Comparison of ENCODE assay signal across 30 cellular contexts in the genomic region with DNA sequence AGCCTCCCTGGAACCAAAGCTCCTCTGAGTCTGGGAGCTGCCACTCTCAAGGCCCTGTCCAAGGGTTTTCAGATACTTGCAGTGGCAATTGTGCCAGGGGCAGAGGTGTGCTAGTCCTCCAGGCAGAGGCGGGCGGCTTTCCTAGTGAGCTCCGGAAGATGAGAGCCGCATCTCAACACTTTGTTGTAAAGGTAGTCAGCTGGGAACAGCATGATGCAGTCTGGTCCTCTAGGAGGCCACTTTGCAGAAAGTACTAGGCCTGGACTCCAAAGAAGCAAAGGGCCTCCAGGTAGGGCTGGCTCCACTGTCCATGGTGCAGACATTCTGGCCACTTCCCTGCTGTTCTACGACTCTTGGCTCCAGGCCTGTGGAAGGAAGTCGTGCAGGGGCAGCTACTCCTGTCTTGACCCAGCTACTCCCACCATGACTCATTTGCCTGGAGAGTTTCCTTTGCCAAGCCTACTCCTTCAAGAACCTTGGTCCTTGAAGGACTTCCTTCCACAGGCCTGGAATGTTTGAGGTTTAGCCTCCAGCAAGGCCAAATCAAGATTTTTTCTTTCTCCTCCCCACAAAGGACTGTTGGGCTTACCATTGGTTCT. TPM values are rescaled to one million over a fixed set of nuclear protein-coding genes. Genes with fewer than 3 reads are reported as not detected.
DNase-seq lines count a peak whose midpoint lies in the region; ATAC-seq, FAIRE-seq and TF ChIP-seq lines count a peak whose summit lies in the region.
"Had no signal": no experiment of that assay in that cellular context is flagged by ENCODE, and none has a peak within 500 bp of the region (broad histone marks: within the 10 kb centered on the region; RNA-seq: fewer than 3 reads in every experiment).

No MANE protein-coding gene starts in this region.

- no peak overlapping the region for H2AFZ ChIP-seq in GM23248

- no peaks in the 10 kb centered on the region for H4K20me1 ChIP-seq in GM23248 (ENCODE audit: insufficient read depth)

- H3F3A ChIP-seq in GM23248 (ENCODE audit: insufficient read depth): no peaks in the 10 kb centered on the region

- H3K79me2 ChIP-seq in GM23248 (ENCODE audit: insufficient read depth): no peaks in the 10 kb centered on the region

- no peaks in the 10 kb centered on the region for H3K9me3 Mint-ChIP-seq in natural killer cell
- H3K9me3 Mint-ChIP-seq: activated CD4-positive, alpha-beta memory T cell treated with anti-CD3 and anti-CD28 coated beads, Interleukin-2, amount 10 ng/mL, durations not matched to agents 7 days and 5 days; activated naive CD8-positive, alpha-beta T cell treated with anti-CD3 and anti-CD28 coated beads, Interleukin-2, amount 10 ng/mL, durations not matched to agents 7 days and 5 days; nephron progenitor cell had no signal

- FAIRE-seq in GM12892 (lab: Jason Lieb, UNC): no peak
- FAIRE-seq: GM12878, islet of Langerhans had no signal

- H3K4me3 ChIP-seq in GM23248: no peak overlapping the region
- H3K4me3 ChIP-seq in SJSA1: no peak overlapping the region
- no peak overlapping the region for H3K4me3 ChIP-seq in coronary artery
- H3K4me3 ChIP-seq: GM12878, right lobe of liver, upper lobe of right lung had no signal

- H3K27me3 ChIP-seq in GM23248 (replicated peaks; ENCODE audit: insufficient read depth): no peaks in the 10 kb centered on the region
- H3K27me3 ChIP-seq in SJSA1 (replicated peaks): no peaks in the 10 kb centered on the region
- H3K27me3 ChIP-seq: right lobe of liver, upper lobe of right lung had no signal

- ATAC-seq in natural killer cell: no peak
- ATAC-seq: activated CD4-positive, CD25-positive, alpha-beta regulatory T cell treated with anti-CD3 and anti-CD28 coated beads, Interleukin-2, amount 50 U/mL, for 24 hours; GM12878; right lobe of liver; T-helper 17 cell; upper lobe of right lung had no signal

- peak; percentile 4 for DNase-seq in GM23248
- DNase-seq in SJSA1 (ENCODE audit: low read depth in 1 of 2, low spot score in 2 of 2): peak; percentile 45 to 59
- DNase-seq in islet precursor cell: peak; percentile 74
- no peak for DNase-seq in GM12892 (ENCODE audit: insufficient read length)
- DNase-seq in natural killer cell: no peak
- DNase-seq in coronary artery (ENCODE audit: low spot score): no peak
- DNase-seq: activated CD4-positive, alpha-beta memory T cell treated with anti-CD3 and anti-CD28 coated beads, Interleukin-2, amount 10 ng/mL, durations not matched to agents 7 days and 5 days; activated effector memory CD4-positive, alpha-beta T cell treated with Interleukin-2 at 50 U/mL for 16 hours; activated naive CD8-positive, alpha-beta T cell treated with anti-CD3 and anti-CD28 coated beads, Interleukin-2, amount 10 ng/mL, durations not matched to agents 7 days and 5 days; Calu3; cerebellar nuclear complex; DND-41; glutamatergic neuron; GOT3; NCI-H2081; NCI-H345; NCI-H774; nephron progenitor cell; SK-N-SH; stimulated activated CD4-positive, alpha-beta T cell treated with anti-CD3 and anti-CD28 coated beads, Interleukin-2, amount 100 ng/mL, for 48 hours; T-helper 17 cell; upper lobe of right lung had no signal

- H3K9me2 ChIP-seq in GM23248 (ENCODE audit: insufficient read depth): no peaks in the 10 kb centered on the region
- H3K9me2 ChIP-seq: SK-N-SH had no signal

- H3K27ac Mint-ChIP-seq in natural killer cell: no peak overlapping the region
- H3K27ac Mint-ChIP-seq: activated CD4-positive, alpha-beta memory T cell treated with anti-CD3 and anti-CD28 coated beads, Interleukin-2, amount 10 ng/mL, durations not matched to agents 7 days and 5 days; activated naive CD8-positive, alpha-beta T cell treated with anti-CD3 and anti-CD28 coated beads, Interleukin-2, amount 10 ng/mL, durations not matched to agents 7 days and 5 days; IgD-negative memory B cell; nephron progenitor cell; T-helper 17 cell had no signal

- H3K4me2 ChIP-seq in GM23248 (ENCODE audit: unreplicated experiment): no peak overlapping the region
- H3K4me2 ChIP-seq: SK-N-SH had no signal

- H3K9me3 ChIP-seq in GM23248 (ENCODE audit: low read depth) (no peaks in the 10 kb centered on the region), SJSA1 (replicated peaks) (no peaks in the 10 kb centered on the region)
- H3K9me3 ChIP-seq: right lobe of liver, SK-N-SH, upper lobe of right lung had no signal

- H3K9ac ChIP-seq in GM23248: no peak overlapping the region
- H3K9ac ChIP-seq: SK-N-SH had no signal

- intact Hi-C loops in natural killer cell (cut with micrococcal nuclease): no loop called here

- H3K4me1 Mint-ChIP-seq in natural killer cell: peaks cover 18 to 19% of the 10 kb centered on the region in 2 donors
- H3K4me1 Mint-ChIP-seq: activated CD4-positive, alpha-beta memory T cell treated with anti-CD3 and anti-CD28 coated beads, Interleukin-2, amount 10 ng/mL, durations not matched to agents 7 days and 5 days; activated naive CD8-positive, alpha-beta T cell treated with anti-CD3 and anti-CD28 coated beads, Interleukin-2, amount 10 ng/mL, durations not matched to agents 7 days and 5 days; IgD-negative memory B cell; T-helper 17 cell had no signal

- no peaks in the 10 kb centered on the region for H3K36me3 Mint-ChIP-seq in natural killer cell
- H3K36me3 Mint-ChIP-seq: activated naive CD8-positive, alpha-beta T cell treated with anti-CD3 and anti-CD28 coated beads, Interleukin-2, amount 10 ng/mL, durations not matched to agents 7 days and 5 days; IgD-negative memory B cell had no signal

- no peak for TF ChIP-seq CTCF in natural killer cell (IDR thresholded peaks at IDR 0.05)
- TF ChIP-seq CTCF in coronary artery (IDR thresholded peaks at IDR 0.05): no peak

- H3K27ac ChIP-seq in GM23248 (no peak overlapping the region), SJSA1 (no peak overlapping the region), temporal lobe (ENCODE audit: low read depth, low read length) (peak overlapping the region; percentile 72), coronary artery (no peak overlapping the region)
- H3K27ac ChIP-seq: right lobe of liver, RWPE1, upper lobe of right lung had no signal

- peaks cover 15 to 17% of the 10 kb centered on the region in 2 donors for H3K27me3 Mint-ChIP-seq in natural killer cell (ENCODE audit: low read depth in 2 of 2)

- no peaks in the 10 kb centered on the region for H3K4me1 ChIP-seq in GM23248 (ENCODE audit: insufficient read depth)
- H3K4me1 ChIP-seq in SJSA1 (replicated peaks): no peaks in the 10 kb centered on the region
- H3K4me1 ChIP-seq: right lobe of liver, upper lobe of right lung had no signal

- 79 to 86% methylated on average over 6 of the region's 6 CpGs for WGBS in GM23248 (ENCODE audit: low coverage in 1 of 2, low lambda C conversion rate in 2 of 2, missing lambda C conversion rate in 2 of 2), 2 experiments

- H3K36me3 ChIP-seq in GM23248 (ENCODE audit: low read depth): no peaks in the 10 kb centered on the region
- H3K36me3 ChIP-seq in SJSA1: no peaks in the 10 kb centered on the region
- H3K36me3 ChIP-seq: right lobe of liver, upper lobe of right lung had no signal

- no peak overlapping the region for H3K4me3 Mint-ChIP-seq in natural killer cell
- H3K4me3 Mint-ChIP-seq: activated CD4-positive, alpha-beta memory T cell treated with anti-CD3 and anti-CD28 coated beads, Interleukin-2, amount 10 ng/mL, durations not matched to agents 7 days and 5 days; activated naive CD8-positive, alpha-beta T cell treated with anti-CD3 and anti-CD28 coated beads, Interleukin-2, amount 10 ng/mL, durations not matched to agents 7 days and 5 days; IgD-negative memory B cell; nephron progenitor cell; T-helper 17 cell had no signal

- in situ Hi-C loops in GM23248 (cut with MboI): no loop called here

- TF ChIP-seq POLR2A in GM12892 (IDR thresholded peaks at IDR 0.05; ENCODE audit: low read depth, low read length): no peak

RNA-seq across cellular contexts. Expression of gene ZNF536, which starts 9.9 kb away (rescaled TPM):
- 0.13 and 0.43 TPM in 2 replicates for total RNA-seq in GM23248 (2014; rRNA removed; shearing (Covaris generic))
- polyA plus RNA-seq in GM23248 (2016; fragmentation: Nextera tagmentation; extraction: Ambion mirVana): 0.11 and 0.35 TPM in 2 replicates
- 0.63 and 0.79 TPM in 2 replicates for total RNA-seq in SJSA1 (2014; rRNA removed; shearing (Covaris generic))
- total RNA-seq in temporal lobe: 18.2 TPM
- polyA plus RNA-seq in GM12892 (2012; ENCODE audit: missing spikeins): not detected
- not detected for total RNA-seq in natural killer cell
- total RNA-seq: activated CD4-positive, alpha-beta memory T cell treated with anti-CD3 and anti-CD28 coated beads, Interleukin-2, amount 10 ng/mL, durations not matched to agents 7 days and 5 days; activated naive CD8-positive, alpha-beta T cell treated with anti-CD3 and anti-CD28 coated beads, Interleukin-2, amount 10 ng/mL, durations not matched to agents 7 days and 5 days; Calu3; GM12878; mononuclear cell; T-helper 17 cell had no signal
- polyA plus RNA-seq: GM12878, IgD-negative memory B cell had no signal

Comparison
In these comparisons a context has a peak if more than half of its experiments do, and no peak if none do; other contexts are left out.
1. DNase-seq: peak in GM23248 (single experiment), SJSA1 (2 of 2) and islet precursor cell (single experiment); none in GM12892 (single experiment), natural killer cell (single experiment) and coronary artery (single experiment).
2. RNA of gene ZNF536, which starts 9.9 kb away (total RNA-seq): 18.2 TPM in temporal lobe (single experiment); 0.63 to 0.79 TPM in SJSA1, 0.13 to 0.43 TPM in GM23248 and not detected in natural killer cell; every median in the first group is over 10 times any median in the second.